1 cellular context compared by ENCODE assay signal in the genomic region with DNA sequence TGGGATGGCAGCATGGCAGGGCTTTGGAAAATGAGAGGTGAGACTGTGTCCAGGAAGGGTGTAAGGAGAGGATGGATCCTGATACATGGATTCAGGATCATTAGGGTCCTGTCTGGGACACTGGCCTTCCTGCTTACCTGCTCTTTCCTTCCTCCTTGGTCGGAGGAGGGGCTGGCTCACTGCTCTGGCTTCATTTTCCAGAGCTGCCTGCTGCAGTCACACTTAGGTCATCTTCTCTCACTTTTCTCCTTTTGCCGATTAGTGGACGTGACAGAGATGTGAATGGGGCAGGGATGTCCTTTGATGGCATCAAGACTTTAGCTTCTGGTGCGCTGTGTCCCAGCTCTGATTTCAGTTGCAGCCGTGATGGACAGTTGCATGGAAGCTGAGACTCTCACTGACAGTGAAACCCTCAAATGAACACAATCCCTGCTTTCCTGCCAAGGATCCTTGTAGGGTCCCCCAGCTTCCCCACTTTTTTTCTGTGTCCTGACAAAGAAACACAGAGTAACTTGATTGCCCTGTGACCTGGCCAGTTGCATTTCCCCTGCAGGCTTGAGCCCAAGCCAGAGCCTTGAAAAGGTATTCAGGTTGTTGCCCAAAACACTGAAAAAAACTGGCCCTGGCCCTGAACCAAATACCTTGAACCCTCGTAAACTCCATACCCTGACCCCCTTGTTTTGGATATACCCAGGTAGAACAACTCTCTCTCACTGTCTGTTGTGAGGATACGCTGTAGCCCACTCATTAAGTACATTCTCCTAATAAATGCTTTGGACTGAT.
TF ChIP-seq lines count a peak whose summit lies in the region.

No MANE protein-coding gene starts in this region.

TF ChIP-seq in A549, 52 proteins besides CTCF, POLR2A, EP300 and RAD21 (continued from another document):
- TF ChIP-seq, protein P1, sequence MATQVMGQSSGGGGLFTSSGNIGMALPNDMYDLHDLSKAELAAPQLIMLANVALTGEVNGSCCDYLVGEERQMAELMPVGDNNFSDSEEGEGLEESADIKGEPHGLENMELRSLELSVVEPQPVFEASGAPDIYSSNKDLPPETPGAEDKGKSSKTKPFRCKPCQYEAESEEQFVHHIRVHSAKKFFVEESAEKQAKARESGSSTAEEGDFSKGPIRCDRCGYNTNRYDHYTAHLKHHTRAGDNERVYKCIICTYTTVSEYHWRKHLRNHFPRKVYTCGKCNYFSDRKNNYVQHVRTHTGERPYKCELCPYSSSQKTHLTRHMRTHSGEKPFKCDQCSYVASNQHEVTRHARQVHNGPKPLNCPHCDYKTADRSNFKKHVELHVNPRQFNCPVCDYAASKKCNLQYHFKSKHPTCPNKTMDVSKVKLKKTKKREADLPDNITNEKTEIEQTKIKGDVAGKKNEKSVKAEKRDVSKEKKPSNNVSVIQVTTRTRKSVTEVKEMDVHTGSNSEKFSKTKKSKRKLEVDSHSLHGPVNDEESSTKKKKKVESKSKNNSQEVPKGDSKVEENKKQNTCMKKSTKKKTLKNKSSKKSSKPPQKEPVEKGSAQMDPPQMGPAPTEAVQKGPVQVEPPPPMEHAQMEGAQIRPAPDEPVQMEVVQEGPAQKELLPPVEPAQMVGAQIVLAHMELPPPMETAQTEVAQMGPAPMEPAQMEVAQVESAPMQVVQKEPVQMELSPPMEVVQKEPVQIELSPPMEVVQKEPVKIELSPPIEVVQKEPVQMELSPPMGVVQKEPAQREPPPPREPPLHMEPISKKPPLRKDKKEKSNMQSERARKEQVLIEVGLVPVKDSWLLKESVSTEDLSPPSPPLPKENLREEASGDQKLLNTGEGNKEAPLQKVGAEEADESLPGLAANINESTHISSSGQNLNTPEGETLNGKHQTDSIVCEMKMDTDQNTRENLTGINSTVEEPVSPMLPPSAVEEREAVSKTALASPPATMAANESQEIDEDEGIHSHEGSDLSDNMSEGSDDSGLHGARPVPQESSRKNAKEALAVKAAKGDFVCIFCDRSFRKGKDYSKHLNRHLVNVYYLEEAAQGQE (IDR thresholded peaks at IDR 0.05) = no peak
- TF ChIP-seq, protein P2, sequence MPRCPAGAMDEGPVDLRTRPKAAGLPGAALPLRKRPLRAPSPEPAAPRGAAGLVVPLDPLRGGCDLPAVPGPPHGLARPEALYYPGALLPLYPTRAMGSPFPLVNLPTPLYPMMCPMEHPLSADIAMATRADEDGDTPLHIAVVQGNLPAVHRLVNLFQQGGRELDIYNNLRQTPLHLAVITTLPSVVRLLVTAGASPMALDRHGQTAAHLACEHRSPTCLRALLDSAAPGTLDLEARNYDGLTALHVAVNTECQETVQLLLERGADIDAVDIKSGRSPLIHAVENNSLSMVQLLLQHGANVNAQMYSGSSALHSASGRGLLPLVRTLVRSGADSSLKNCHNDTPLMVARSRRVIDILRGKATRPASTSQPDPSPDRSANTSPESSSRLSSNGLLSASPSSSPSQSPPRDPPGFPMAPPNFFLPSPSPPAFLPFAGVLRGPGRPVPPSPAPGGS (IDR thresholded peaks at IDR 0.05) = no peak
- TF ChIP-seq JUN (IDR thresholded peaks at IDR 0.05) = no peak
- TF ChIP-seq JUNB (IDR thresholded peaks at IDR 0.05) = no peak
- TF ChIP-seq, protein P3, sequence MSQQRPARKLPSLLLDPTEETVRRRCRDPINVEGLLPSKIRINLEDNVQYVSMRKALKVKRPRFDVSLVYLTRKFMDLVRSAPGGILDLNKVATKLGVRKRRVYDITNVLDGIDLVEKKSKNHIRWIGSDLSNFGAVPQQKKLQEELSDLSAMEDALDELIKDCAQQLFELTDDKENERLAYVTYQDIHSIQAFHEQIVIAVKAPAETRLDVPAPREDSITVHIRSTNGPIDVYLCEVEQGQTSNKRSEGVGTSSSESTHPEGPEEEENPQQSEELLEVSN (IDR thresholded peaks at IDR 0.05; ENCODE audit: borderline replicate concordance, low read depth) = no peak
- TF ChIP-seq KDM1A (IDR thresholded peaks at IDR 0.05; ENCODE audit: low read depth) = no peak
- no peak for TF ChIP-seq CHD2 (IDR thresholded peaks at IDR 0.05; ENCODE audit: low read length, partially characterized antibody)
- no peak for TF ChIP-seq CEBPB (IDR thresholded peaks at IDR 0.05)
- no peak for TF ChIP-seq CHD4 (IDR thresholded peaks at IDR 0.05; ENCODE audit: borderline replicate concordance)
